In genomic region chr13:92224052-92224821, GRCh38 we compare ENCODE assay signal across 11 cellular contexts.
DNase-seq lines count a peak whose midpoint lies in the region; ATAC-seq and TF ChIP-seq lines count a peak whose summit lies in the region.
"Had no signal": no experiment of that assay in that cellular context is flagged by ENCODE, and none has a peak within 500 bp of the region (broad histone marks: within the 10 kb centered on the region; RNA-seq: fewer than 3 reads in every experiment).

No MANE protein-coding gene starts in this region.

- no peak overlapping the region for H3K27ac Mint-ChIP-seq in nephron progenitor cell
- H3K27ac Mint-ChIP-seq: B cell had no signal

- peaks cover 4% of the 10 kb centered on the region for H3K27me3 Mint-ChIP-seq in nephron progenitor cell (ENCODE audit: low read depth, poor library complexity)
- H3K27me3 Mint-ChIP-seq: B cell had no signal

- ATAC-seq in HG03565 (IDR thresholded peaks at IDR 0.05; ENCODE audit: unreplicated experiment) (no peak), GM18517 (IDR thresholded peaks at IDR 0.05; ENCODE audit: unreplicated experiment) (no peak)

- H3K4me3 Mint-ChIP-seq in nephron progenitor cell, result no peak overlapping the region
- H3K4me3 Mint-ChIP-seq: B cell had no signal

- H3K4me1 ChIP-seq in mesodermal cell (ENCODE audit: control insufficient read depth, insufficient read depth, low read length, poor library complexity, severe bottlenecking), result peaks cover 16% of the 10 kb centered on the region

- H3K27ac ChIP-seq in mesodermal cell (ENCODE audit: low read depth, low read length, severe bottlenecking), result peak overlapping the region; percentile 62

- no peaks in the 10 kb centered on the region for H3K36me3 Mint-ChIP-seq in nephron progenitor cell (ENCODE audit: low read depth)

- H3K36me3 ChIP-seq in mesodermal cell (ENCODE audit: control insufficient read depth, insufficient read depth, low read length), result no peaks in the 10 kb centered on the region

- 73 to 80% methylated on average over 1 to 2 of the region's 5 CpGs for whole genome bisulfite sequencing in mesodermal cell (ENCODE audit: insufficient coverage in 2 of 2), 2 experiments

- H3K9me3 Mint-ChIP-seq in nephron progenitor cell, result peaks cover 15% of the 10 kb centered on the region

- H3K4me1 Mint-ChIP-seq in nephron progenitor cell, result peaks cover 5% of the 10 kb centered on the region
- H3K4me1 Mint-ChIP-seq: B cell had no signal

- no peak for TF ChIP-seq CTCF in AG10803 (conservative IDR thresholded peaks at IDR 0.05; ENCODE audit: low read length)
- no peak for TF ChIP-seq CTCF in nephron progenitor cell (IDR thresholded peaks at IDR 0.05)

- DNase-seq in AG10803 (ENCODE audit: low read depth) (peak; percentile 58), MV-4-11 (lab: John Stamatoyannopoulos, UW) (peak; percentile 99), brain pericyte (ENCODE audit: low read depth, low spot score) (peak; percentile 44), nephron progenitor cell (no peak), activated gamma-delta T cell treated with Interleukin-2 at 50 U/mL for 16 hours (no peak)
- DNase-seq: cortex of kidney, NCI-H2081 had no signal

- H3K4me3 ChIP-seq in AG10803 (ENCODE audit: low read length) (no peak overlapping the region), mesodermal cell (ENCODE audit: extremely low read depth, insufficient read depth, low read length, poor library complexity, severe bottlenecking) (no peak overlapping the region)

- H3K9me3 ChIP-seq in mesodermal cell (ENCODE audit: control insufficient read depth, low read length), result no peaks in the 10 kb centered on the region

Comparison
In these comparisons a context has a peak if more than half of its experiments do, and no peak if none do; other contexts are left out.
1. DNase-seq: peak in AG10803 (single experiment), MV-4-11 (single experiment) and brain pericyte (single experiment); none in nephron progenitor cell (single experiment) and activated gamma-delta T cell treated with Interleukin-2 at 50 U/mL for 16 hours (single experiment).